In genomic region chr21:39153373-39153772, GRCh38 we compare ENCODE assay signal across 1 cellular context.
TF ChIP-seq lines count a peak whose summit lies in the region.

No MANE protein-coding gene starts in this region.

TF ChIP-seq in GM23338, 12 proteins besides CTCF, POLR2A, EP300 and RAD21 (continued from another document):
- TF ChIP-seq, protein P1, sequence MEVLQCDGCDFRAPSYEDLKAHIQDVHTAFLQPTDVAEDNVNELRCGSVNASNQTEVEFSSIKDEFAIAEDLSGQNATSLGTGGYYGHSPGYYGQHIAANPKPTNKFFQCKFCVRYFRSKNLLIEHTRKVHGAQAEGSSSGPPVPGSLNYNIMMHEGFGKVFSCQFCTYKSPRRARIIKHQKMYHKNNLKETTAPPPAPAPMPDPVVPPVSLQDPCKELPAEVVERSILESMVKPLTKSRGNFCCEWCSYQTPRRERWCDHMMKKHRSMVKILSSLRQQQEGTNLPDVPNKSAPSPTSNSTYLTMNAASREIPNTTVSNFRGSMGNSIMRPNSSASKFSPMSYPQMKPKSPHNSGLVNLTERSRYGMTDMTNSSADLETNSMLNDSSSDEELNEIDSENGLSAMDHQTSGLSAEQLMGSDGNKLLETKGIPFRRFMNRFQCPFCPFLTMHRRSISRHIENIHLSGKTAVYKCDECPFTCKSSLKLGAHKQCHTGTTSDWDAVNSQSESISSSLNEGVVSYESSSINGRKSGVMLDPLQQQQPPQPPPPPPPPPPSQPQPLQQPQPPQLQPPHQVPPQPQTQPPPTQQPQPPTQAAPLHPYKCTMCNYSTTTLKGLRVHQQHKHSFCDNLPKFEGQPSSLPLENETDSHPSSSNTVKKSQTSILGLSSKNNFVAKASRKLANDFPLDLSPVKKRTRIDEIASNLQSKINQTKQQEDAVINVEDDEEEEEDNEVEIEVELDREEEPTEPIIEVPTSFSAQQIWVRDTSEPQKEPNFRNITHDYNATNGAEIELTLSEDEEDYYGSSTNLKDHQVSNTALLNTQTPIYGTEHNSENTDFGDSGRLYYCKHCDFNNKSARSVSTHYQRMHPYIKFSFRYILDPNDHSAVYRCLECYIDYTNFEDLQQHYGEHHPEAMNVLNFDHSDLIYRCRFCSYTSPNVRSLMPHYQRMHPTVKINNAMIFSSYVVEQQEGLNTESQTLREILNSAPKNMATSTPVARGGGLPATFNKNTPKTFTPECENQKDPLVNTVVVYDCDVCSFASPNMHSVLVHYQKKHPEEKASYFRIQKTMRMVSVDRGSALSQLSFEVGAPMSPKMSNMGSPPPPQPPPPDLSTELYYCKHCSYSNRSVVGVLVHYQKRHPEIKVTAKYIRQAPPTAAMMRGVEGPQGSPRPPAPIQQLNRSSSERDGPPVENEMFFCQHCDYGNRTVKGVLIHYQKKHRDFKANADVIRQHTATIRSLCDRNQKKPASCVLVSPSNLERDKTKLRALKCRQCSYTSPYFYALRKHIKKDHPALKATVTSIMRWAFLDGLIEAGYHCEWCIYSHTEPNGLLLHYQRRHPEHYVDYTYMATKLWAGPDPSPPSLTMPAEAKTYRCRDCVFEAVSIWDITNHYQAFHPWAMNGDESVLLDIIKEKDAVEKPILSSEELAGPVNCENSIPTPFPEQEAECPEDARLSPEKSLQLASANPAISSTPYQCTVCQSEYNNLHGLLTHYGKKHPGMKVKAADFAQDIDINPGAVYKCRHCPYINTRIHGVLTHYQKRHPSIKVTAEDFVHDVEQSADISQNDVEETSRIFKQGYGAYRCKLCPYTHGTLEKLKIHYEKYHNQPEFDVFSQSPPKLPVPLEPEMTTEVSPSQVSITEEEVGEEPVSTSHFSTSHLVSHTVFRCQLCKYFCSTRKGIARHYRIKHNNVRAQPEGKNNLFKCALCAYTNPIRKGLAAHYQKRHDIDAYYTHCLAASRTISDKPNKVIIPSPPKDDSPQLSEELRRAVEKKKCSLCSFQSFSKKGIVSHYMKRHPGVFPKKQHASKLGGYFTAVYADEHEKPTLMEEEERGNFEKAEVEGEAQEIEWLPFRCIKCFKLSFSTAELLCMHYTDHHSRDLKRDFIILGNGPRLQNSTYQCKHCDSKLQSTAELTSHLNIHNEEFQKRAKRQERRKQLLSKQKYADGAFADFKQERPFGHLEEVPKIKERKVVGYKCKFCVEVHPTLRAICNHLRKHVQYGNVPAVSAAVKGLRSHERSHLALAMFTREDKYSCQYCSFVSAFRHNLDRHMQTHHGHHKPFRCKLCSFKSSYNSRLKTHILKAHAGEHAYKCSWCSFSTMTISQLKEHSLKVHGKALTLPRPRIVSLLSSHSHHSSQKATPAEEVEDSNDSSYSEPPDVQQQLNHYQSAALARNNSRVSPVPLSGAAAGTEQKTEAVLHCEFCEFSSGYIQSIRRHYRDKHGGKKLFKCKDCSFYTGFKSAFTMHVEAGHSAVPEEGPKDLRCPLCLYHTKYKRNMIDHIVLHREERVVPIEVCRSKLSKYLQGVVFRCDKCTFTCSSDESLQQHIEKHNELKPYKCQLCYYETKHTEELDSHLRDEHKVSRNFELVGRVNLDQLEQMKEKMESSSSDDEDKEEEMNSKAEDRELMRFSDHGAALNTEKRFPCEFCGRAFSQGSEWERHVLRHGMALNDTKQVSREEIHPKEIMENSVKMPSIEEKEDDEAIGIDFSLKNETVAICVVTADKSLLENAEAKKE (CRISPR knock-in tag; IDR thresholded peaks at IDR 0.05): no peak
- TF ChIP-seq EZH2phosphoT487 (IDR thresholded peaks at IDR 0.05; ENCODE audit: unreplicated experiment) (no peak), POLR2AphosphoS5 (IDR thresholded peaks at IDR 0.05; ENCODE audit: low read depth) (no peak), REST (IDR thresholded peaks at IDR 0.05; ENCODE audit: unreplicated experiment) (no peak), CREB1 (CRISPR knock-in tag; IDR thresholded peaks at IDR 0.05; ENCODE audit: low read depth) (no peak)
